Comparison of ENCODE assay signal across 8 cellular contexts in the genomic region with DNA sequence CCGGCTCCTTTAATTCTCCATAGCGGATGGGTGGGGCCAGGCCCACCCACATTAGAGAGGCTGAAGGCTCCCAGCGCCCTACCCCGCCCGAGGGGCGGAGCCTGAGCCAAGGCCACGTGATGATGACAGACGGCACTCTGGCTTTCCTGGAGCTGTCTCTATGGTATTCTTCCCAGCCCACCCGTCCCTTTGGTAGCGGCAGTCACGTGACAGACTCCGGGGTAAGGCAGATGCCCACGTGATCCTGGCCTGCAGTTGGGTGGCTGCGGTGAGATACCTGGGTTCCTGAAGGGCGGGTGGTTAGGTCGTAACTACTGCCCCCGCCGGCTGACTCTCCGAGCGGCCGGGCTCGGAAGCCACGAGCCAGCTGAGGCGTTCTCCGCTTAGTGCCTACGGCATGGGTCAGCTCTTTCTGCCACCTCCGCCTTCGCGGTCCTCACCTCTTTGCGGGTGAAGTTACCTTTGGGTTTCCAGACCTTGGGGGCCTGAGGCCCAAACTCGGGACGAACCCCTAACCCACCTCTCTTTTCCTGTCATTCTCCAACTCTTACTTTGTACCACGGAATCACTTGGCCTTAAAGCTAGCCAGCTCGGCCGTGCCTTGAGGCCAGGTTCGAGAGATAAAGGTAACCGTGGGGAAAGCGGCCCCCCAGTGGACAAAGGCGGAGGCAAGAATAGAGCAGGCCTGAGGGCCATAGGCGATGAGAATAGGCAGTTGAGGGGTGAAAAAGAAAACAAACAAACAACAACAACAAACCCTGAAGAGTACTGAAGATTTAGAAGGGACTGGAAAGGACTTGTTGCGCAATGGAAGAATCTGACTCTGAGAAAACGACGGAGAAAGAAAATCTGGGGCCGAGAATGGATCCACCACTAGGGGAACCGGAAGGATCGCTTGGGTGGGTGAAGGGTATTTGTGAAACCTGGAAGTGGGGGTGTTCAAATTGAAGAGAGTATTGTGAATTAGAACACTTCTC. TPM values are rescaled to one million over a fixed set of nuclear protein-coding genes. Genes with fewer than 3 reads are reported as not detected.
A peak's percentile ranks its signal among the peaks of the same experiment; 100 is the strongest.
DNase-seq lines count a peak whose midpoint lies in the region; ATAC-seq and TF ChIP-seq lines count a peak whose summit lies in the region.

A gene with protein sequence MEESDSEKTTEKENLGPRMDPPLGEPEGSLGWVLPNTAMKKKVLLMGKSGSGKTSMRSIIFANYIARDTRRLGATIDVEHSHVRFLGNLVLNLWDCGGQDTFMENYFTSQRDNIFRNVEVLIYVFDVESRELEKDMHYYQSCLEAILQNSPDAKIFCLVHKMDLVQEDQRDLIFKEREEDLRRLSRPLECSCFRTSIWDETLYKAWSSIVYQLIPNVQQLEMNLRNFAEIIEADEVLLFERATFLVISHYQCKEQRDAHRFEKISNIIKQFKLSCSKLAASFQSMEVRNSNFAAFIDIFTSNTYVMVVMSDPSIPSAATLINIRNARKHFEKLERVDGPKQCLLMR (plus strand): TSS at position 229 of the 977 bp plus-strand sequence. CDS start 579 bp downstream, at position 808.

- peaks cover 18% of the 10 kb centered on the region; the same call in 1 of the 2 replicates for H3K36me3 Mint-ChIP-seq in WTC11
- H3K36me3 Mint-ChIP-seq in immature natural killer cell: no peaks in the 10 kb centered on the region

- CTCF ChIA-PET in WTC11 (lab: Charles Lee): interaction anchor here (0.6 to 1.9 kb wide), 7 partner anchors 10 to 583 kb away, joined by 3 to 8 read pairs (median 4); no protein-coding TSS in a partner anchor

- H3K27me3 Mint-ChIP-seq in WTC11 (ENCODE audit: low read depth) (peaks cover under 1% of the 10 kb centered on the region), immature natural killer cell (ENCODE audit: low read depth in 3 of 3) (peaks cover 2 to 8% (median 7%) of the 10 kb centered on the region in 3 donors)

- peak; percentile 95 for DNase-seq in AG08395 (ENCODE audit: low spot score)
- DNase-seq in NCI-H2227 (lab: John Stamatoyannopoulos, UW; ENCODE audit: unreplicated experiment): peak; percentile 99
- DNase-seq in WTC11 (ENCODE audit: low spot score): peak; percentile 88
- peak; percentile 43 to 98 (median 91) for DNase-seq in caudate nucleus (lab: John Stamatoyannopoulos, UW)
- DNase-seq in immature natural killer cell: peak; percentile 83 to 86 (median 86)
- DNase-seq in smooth muscle cell of the brain vasculature (ENCODE audit: low read depth, low spot score): peak; percentile 82

- H3K4me3 Mint-ChIP-seq in WTC11: peak within 1 kb of the TSS; percentile 87
- H3K4me3 Mint-ChIP-seq in immature natural killer cell: peak within 1 kb of the TSS; percentile 68 to 87 (median 80)

- peaks cover 14% of the 10 kb centered on the region for H3K9me3 Mint-ChIP-seq in WTC11
- peaks cover 0 to 2% (median 0%) of the 10 kb centered on the region in 6 donors for H3K9me3 Mint-ChIP-seq in immature natural killer cell

- ATAC-seq in GM18873 (IDR thresholded peaks at IDR 0.05; ENCODE audit: low FRiP score, unreplicated experiment) (peak; percentile 88), HG03139 (IDR thresholded peaks at IDR 0.05; ENCODE audit: unreplicated experiment) (peak; percentile 95), WTC11 (peak; percentile 98)

- H3K27ac Mint-ChIP-seq in WTC11 (peak within 1 kb of the TSS; percentile 56), immature natural killer cell (peak within 1 kb of the TSS; percentile 81 to 93 (median 90))

- peaks cover 6% of the 10 kb centered on the region for H3K4me1 Mint-ChIP-seq in WTC11
- H3K4me1 Mint-ChIP-seq in immature natural killer cell: peaks cover 15 to 27% of the 10 kb centered on the region in 2 donors

- POLR2A ChIA-PET in WTC11 (lab: Charles Lee): interaction anchor here (0.6 to 1.0 kb wide), 2 partner anchors 228 to 463 kb away, joined by 3 read pairs; a partner anchor contains a TSS

- peak; percentile 28; the same call in 1 of the 2 replicates for TF ChIP-seq CTCF in WTC11 (IDR thresholded peaks at IDR 0.05)

- H3K27ac ChIP-seq in caudate nucleus (ENCODE audit: low read depth, low read length): peak within 1 kb of the TSS; percentile 86

TF ChIP-seq in WTC11, 78 proteins besides CTCF, POLR2A, EP300 and RAD21 (continues in another document):
- TF ChIP-seq TEAD4 (CRISPR knock-in tag; IDR thresholded peaks at IDR 0.05) (no peak), EMX1 (CRISPR knock-in tag; IDR thresholded peaks at IDR 0.05) (no peak), OVOL2 (CRISPR knock-in tag; IDR thresholded peaks at IDR 0.05; ENCODE audit: borderline replicate concordance) (no peak), NR1H2 (CRISPR knock-in tag; IDR thresholded peaks at IDR 0.05) (no peak), ZNF232 (CRISPR knock-in tag; IDR thresholded peaks at IDR 0.05) (no peak), SP1 (CRISPR knock-in tag; conservative IDR thresholded peaks at IDR 0.05) (peak; percentile 45; the same call in 1 of the 2 replicates), TP53 (CRISPR knock-in tag; IDR thresholded peaks at IDR 0.05) (no peak), MXD4 (CRISPR knock-in tag; IDR thresholded peaks at IDR 0.05; ENCODE audit: borderline replicate concordance) (no peak)
- TF ChIP-seq, protein P1, sequence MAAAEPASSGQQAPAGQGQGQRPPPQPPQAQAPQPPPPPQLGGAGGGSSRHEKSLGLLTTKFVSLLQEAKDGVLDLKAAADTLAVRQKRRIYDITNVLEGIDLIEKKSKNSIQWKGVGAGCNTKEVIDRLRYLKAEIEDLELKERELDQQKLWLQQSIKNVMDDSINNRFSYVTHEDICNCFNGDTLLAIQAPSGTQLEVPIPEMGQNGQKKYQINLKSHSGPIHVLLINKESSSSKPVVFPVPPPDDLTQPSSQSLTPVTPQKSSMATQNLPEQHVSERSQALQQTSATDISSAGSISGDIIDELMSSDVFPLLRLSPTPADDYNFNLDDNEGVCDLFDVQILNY (CRISPR knock-in tag; IDR thresholded peaks at IDR 0.05): no peak
- TF ChIP-seq, protein P2, sequence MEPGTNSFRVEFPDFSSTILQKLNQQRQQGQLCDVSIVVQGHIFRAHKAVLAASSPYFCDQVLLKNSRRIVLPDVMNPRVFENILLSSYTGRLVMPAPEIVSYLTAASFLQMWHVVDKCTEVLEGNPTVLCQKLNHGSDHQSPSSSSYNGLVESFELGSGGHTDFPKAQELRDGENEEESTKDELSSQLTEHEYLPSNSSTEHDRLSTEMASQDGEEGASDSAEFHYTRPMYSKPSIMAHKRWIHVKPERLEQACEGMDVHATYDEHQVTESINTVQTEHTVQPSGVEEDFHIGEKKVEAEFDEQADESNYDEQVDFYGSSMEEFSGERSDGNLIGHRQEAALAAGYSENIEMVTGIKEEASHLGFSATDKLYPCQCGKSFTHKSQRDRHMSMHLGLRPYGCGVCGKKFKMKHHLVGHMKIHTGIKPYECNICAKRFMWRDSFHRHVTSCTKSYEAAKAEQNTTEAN (CRISPR knock-in tag; IDR thresholded peaks at IDR 0.05): no peak
- TF ChIP-seq, protein P3, sequence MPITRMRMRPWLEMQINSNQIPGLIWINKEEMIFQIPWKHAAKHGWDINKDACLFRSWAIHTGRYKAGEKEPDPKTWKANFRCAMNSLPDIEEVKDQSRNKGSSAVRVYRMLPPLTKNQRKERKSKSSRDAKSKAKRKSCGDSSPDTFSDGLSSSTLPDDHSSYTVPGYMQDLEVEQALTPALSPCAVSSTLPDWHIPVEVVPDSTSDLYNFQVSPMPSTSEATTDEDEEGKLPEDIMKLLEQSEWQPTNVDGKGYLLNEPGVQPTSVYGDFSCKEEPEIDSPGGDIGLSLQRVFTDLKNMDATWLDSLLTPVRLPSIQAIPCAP (CRISPR knock-in tag; IDR thresholded peaks at IDR 0.05): no peak
- TF ChIP-seq, protein P4, sequence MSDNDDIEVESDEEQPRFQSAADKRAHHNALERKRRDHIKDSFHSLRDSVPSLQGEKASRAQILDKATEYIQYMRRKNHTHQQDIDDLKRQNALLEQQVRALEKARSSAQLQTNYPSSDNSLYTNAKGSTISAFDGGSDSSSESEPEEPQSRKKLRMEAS (CRISPR knock-in tag; IDR thresholded peaks at IDR 0.05): 0 out of 2 replicates have a peak, but pooled peaks have one; percentile 27
- TF ChIP-seq, protein P5, sequence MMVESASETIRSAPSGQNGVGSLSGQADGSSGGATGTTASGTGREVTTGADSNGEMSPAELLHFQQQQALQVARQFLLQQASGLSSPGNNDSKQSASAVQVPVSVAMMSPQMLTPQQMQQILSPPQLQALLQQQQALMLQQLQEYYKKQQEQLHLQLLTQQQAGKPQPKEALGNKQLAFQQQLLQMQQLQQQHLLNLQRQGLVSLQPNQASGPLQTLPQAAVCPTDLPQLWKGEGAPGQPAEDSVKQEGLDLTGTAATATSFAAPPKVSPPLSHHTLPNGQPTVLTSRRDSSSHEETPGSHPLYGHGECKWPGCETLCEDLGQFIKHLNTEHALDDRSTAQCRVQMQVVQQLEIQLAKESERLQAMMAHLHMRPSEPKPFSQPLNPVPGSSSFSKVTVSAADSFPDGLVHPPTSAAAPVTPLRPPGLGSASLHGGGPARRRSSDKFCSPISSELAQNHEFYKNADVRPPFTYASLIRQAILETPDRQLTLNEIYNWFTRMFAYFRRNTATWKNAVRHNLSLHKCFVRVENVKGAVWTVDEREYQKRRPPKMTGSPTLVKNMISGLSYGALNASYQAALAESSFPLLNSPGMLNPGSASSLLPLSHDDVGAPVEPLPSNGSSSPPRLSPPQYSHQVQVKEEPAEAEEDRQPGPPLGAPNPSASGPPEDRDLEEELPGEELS (CRISPR knock-in tag; IDR thresholded peaks at IDR 0.05): no peak
- TF ChIP-seq, protein P6, sequence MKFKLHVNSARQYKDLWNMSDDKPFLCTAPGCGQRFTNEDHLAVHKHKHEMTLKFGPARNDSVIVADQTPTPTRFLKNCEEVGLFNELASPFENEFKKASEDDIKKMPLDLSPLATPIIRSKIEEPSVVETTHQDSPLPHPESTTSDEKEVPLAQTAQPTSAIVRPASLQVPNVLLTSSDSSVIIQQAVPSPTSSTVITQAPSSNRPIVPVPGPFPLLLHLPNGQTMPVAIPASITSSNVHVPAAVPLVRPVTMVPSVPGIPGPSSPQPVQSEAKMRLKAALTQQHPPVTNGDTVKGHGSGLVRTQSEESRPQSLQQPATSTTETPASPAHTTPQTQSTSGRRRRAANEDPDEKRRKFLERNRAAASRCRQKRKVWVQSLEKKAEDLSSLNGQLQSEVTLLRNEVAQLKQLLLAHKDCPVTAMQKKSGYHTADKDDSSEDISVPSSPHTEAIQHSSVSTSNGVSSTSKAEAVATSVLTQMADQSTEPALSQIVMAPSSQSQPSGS (CRISPR knock-in tag; IDR thresholded peaks at IDR 0.05; ENCODE audit: borderline replicate concordance, low read depth): no peak
- TF ChIP-seq, protein P7, sequence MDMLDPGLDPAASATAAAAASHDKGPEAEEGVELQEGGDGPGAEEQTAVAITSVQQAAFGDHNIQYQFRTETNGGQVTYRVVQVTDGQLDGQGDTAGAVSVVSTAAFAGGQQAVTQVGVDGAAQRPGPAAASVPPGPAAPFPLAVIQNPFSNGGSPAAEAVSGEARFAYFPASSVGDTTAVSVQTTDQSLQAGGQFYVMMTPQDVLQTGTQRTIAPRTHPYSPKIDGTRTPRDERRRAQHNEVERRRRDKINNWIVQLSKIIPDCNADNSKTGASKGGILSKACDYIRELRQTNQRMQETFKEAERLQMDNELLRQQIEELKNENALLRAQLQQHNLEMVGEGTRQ (CRISPR knock-in tag; IDR thresholded peaks at IDR 0.05): peak; percentile 97

RNA-seq across cellular contexts. Expression of the gene that starts here (rescaled TPM):
- total RNA-seq in WTC11 (2021): 7.4 to 7.9 TPM (median 7.8 TPM) in 3 replicates
- 10 to 100 TPM in 1 of 3 donors, 1 to 10 TPM in 2; 6.9 to 10.8 (median 9.8) TPM for polyA plus RNA-seq in immature natural killer cell

Comparison
In these comparisons a context has a peak if more than half of its experiments do, and no peak if none do; other contexts are left out.
1. Peak in every context shown above with its lines: DNase-seq, ATAC-seq and H3K27ac ChIP-seq.